In the genomic region with DNA sequence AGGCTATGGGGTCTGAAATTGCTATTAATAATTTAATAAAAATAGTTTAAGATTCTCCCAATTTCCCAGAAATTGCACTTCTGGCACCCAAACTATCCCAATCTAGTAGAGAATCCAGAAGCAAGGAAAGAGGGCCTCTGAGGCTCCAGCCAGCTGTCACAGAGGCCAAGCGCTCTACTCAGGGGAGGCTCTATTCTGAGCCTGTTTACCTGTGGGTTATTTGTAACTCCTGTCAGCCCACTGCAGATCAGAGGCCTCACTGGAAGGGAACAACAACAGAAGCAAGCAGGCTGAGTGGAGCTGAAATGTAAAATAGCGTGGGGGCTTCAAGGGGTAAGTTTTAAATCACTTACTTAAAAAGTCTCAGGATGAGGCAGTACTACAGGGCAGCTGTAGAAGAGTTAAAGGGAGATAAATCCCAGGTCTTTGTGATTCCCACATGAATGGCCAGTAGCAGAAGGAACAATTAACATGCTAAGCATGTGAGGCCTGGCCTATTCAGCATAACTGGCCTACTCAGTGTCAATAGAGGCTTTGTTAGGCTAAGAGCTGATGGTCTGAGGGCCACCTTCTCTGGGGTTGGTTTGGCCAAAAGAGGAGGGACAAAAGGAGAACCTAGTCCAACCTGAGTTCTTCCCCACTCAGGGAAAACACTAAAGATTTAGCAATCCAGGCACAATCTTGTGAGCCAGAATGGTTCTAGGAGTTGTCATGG, we compare ENCODE assay signal across 17 cellular contexts. TPM values are rescaled to one million over a fixed set of nuclear protein-coding genes. Genes with fewer than 3 reads are reported as not detected.
DNase-seq lines count a peak whose midpoint lies in the region; ATAC-seq and TF ChIP-seq lines count a peak whose summit lies in the region.
"Had no signal": no experiment of that assay in that cellular context is flagged by ENCODE, and none has a peak within 500 bp of the region (broad histone marks: within the 10 kb centered on the region; RNA-seq: fewer than 3 reads in every experiment).

No MANE protein-coding gene starts in this region.

- no peak overlapping the region for H3K4me3 ChIP-seq in CD4-positive, CD25-positive, alpha-beta regulatory T cell (ENCODE audit: low read depth, low read length)
- H3K4me3 ChIP-seq: esophagus muscularis mucosa, SJSA1, transverse colon had no signal

- H3K36me3 ChIP-seq in CD4-positive, CD25-positive, alpha-beta regulatory T cell (ENCODE audit: control insufficient read depth, insufficient read depth, low read length), result peaks cover 86% of the 10 kb centered on the region

- no peak for ATAC-seq in CD4-positive, CD25-positive, alpha-beta regulatory T cell (ENCODE audit: low read depth in 2 of 2)
- ATAC-seq in SK-N-SH treated with all-trans-retinoic acid at 6 μM for 48 hours, result no peak
- ATAC-seq: HepG2 had no signal

- no peak for DNase-seq in CD4-positive, CD25-positive, alpha-beta regulatory T cell
- DNase-seq in foreskin melanocyte (peak; percentile 75), neural crest cell (ENCODE audit: low read depth, low spot score) (no peak), amniotic stem cell (lab: John Stamatoyannopoulos, UW) (no peak), germinal center (ENCODE audit: low spot score) (no peak)
- DNase-seq in activated T-cell treated with anti-CD3 and anti-CD28 coated beads, Interleukin-2, amount 50 U/mL, for 48 hours, result no peak
- DNase-seq: activated CD8-positive, alpha-beta memory T cell treated with anti-CD3 and anti-CD28 coated beads for 24 hours; NCI-H1092 treated with DMSO at 0.1 percent for 48 hours; NCI-H226; stimulated activated CD4-positive, alpha-beta T cell treated with anti-CD3 and anti-CD28 coated beads, Interleukin-15, amount 100 ng/mL, for 24 hours; transverse colon had no signal

- no peaks in the 10 kb centered on the region for H3K27me3 Mint-ChIP-seq in CD4-positive, CD25-positive, alpha-beta regulatory T cell
- H3K27me3 Mint-ChIP-seq in IgD-negative memory B cell (no peaks in the 10 kb centered on the region), neural crest cell (ENCODE audit: low read depth) (peaks cover 3% of the 10 kb centered on the region)
- H3K27me3 Mint-ChIP-seq: memory B cell had no signal

- no peaks in the 10 kb centered on the region for H3K9me3 Mint-ChIP-seq in CD4-positive, CD25-positive, alpha-beta regulatory T cell
- H3K9me3 Mint-ChIP-seq in IgD-negative memory B cell (no peaks in the 10 kb centered on the region), neural crest cell (no peaks in the 10 kb centered on the region)
- H3K9me3 Mint-ChIP-seq: memory B cell had no signal

- H3K4me1 ChIP-seq in CD4-positive, CD25-positive, alpha-beta regulatory T cell (ENCODE audit: control insufficient read depth, insufficient read depth, low read length, poor library complexity, severe bottlenecking), result no peaks in the 10 kb centered on the region
- H3K4me1 ChIP-seq: SJSA1, transverse colon had no signal

- peaks cover 0 to 5% (median 2%) of the 10 kb centered on the region in 4 donors for H3K4me1 Mint-ChIP-seq in CD4-positive, CD25-positive, alpha-beta regulatory T cell
- H3K4me1 Mint-ChIP-seq in IgD-negative memory B cell (no peaks in the 10 kb centered on the region), neural crest cell (peaks cover 20% of the 10 kb centered on the region)
- H3K4me1 Mint-ChIP-seq: memory B cell had no signal

- H3K9me3 ChIP-seq in CD4-positive, CD25-positive, alpha-beta regulatory T cell (ENCODE audit: control insufficient read depth in 2 of 2, low read length in 2 of 2), result no peaks in the 10 kb centered on the region
- H3K9me3 ChIP-seq: esophagus muscularis mucosa, SJSA1, transverse colon had no signal

- TF ChIP-seq CTCF in neural crest cell (conservative IDR thresholded peaks at IDR 0.05), result no peak

- peaks cover 38% of the 10 kb centered on the region for H3K36me3 Mint-ChIP-seq in CD4-positive, CD25-positive, alpha-beta regulatory T cell
- H3K36me3 Mint-ChIP-seq in IgD-negative memory B cell, result no peaks in the 10 kb centered on the region
- peaks cover 25% of the 10 kb centered on the region for H3K36me3 Mint-ChIP-seq in neural crest cell (ENCODE audit: low read depth)

- H3K27me3 ChIP-seq in CD4-positive, CD25-positive, alpha-beta regulatory T cell (ENCODE audit: control insufficient read depth, insufficient read depth, low read length), result no peaks in the 10 kb centered on the region
- H3K27me3 ChIP-seq: esophagus muscularis mucosa, SJSA1, transverse colon had no signal

- H3K4me3 Mint-ChIP-seq in CD4-positive, CD25-positive, alpha-beta regulatory T cell, result no peak overlapping the region
- H3K4me3 Mint-ChIP-seq in IgD-negative memory B cell, result no peak overlapping the region
- peak overlapping the region; percentile 70 for H3K4me3 Mint-ChIP-seq in neural crest cell
- H3K4me3 Mint-ChIP-seq: memory B cell had no signal

- H3K27ac ChIP-seq in CD4-positive, CD25-positive, alpha-beta regulatory T cell (ENCODE audit: insufficient read depth, low read length, poor library complexity, severe bottlenecking), result no peak overlapping the region
- H3K27ac ChIP-seq: esophagus muscularis mucosa, SJSA1, transverse colon had no signal

- peak overlapping the region in 2 of 3 donors; percentile 68 to 83 for H3K27ac Mint-ChIP-seq in CD4-positive, CD25-positive, alpha-beta regulatory T cell
- H3K27ac Mint-ChIP-seq in IgD-negative memory B cell (peak overlapping the region in 2 of 3 donors; percentile 14 to 81), neural crest cell (ENCODE audit: unreplicated experiment) (peak overlapping the region; percentile 85)

TF ChIP-seq in SK-N-SH treated with all-trans-retinoic acid at 6 μM for 48 hours, 23 proteins besides CTCF, POLR2A, EP300 and RAD21 (continues in another document):
- no peak for TF ChIP-seq TOX (CRISPR knock-in tag; IDR thresholded peaks at IDR 0.05; ENCODE audit: borderline replicate concordance)
- TF ChIP-seq, protein P1, sequence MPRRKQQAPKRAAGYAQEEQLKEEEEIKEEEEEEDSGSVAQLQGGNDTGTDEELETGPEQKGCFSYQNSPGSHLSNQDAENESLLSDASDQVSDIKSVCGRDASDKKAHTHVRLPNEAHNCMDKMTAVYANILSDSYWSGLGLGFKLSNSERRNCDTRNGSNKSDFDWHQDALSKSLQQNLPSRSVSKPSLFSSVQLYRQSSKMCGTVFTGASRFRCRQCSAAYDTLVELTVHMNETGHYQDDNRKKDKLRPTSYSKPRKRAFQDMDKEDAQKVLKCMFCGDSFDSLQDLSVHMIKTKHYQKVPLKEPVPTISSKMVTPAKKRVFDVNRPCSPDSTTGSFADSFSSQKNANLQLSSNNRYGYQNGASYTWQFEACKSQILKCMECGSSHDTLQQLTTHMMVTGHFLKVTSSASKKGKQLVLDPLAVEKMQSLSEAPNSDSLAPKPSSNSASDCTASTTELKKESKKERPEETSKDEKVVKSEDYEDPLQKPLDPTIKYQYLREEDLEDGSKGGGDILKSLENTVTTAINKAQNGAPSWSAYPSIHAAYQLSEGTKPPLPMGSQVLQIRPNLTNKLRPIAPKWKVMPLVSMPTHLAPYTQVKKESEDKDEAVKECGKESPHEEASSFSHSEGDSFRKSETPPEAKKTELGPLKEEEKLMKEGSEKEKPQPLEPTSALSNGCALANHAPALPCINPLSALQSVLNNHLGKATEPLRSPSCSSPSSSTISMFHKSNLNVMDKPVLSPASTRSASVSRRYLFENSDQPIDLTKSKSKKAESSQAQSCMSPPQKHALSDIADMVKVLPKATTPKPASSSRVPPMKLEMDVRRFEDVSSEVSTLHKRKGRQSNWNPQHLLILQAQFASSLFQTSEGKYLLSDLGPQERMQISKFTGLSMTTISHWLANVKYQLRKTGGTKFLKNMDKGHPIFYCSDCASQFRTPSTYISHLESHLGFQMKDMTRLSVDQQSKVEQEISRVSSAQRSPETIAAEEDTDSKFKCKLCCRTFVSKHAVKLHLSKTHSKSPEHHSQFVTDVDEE (CRISPR knock-in tag; IDR thresholded peaks at IDR 0.05), result no peak
- TF ChIP-seq ZFP30 (CRISPR knock-in tag; IDR thresholded peaks at IDR 0.05), result no peak
- no peak for TF ChIP-seq ZNF70 (CRISPR knock-in tag; IDR thresholded peaks at IDR 0.05)
- TF ChIP-seq, protein P2, sequence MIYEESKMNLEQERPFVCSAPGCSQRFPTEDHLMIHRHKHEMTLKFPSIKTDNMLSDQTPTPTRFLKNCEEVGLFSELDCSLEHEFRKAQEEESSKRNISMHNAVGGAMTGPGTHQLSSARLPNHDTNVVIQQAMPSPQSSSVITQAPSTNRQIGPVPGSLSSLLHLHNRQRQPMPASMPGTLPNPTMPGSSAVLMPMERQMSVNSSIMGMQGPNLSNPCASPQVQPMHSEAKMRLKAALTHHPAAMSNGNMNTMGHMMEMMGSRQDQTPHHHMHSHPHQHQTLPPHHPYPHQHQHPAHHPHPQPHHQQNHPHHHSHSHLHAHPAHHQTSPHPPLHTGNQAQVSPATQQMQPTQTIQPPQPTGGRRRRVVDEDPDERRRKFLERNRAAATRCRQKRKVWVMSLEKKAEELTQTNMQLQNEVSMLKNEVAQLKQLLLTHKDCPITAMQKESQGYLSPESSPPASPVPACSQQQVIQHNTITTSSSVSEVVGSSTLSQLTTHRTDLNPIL (CRISPR knock-in tag; IDR thresholded peaks at IDR 0.05; ENCODE audit: low read depth), result no peak
- no peak for TF ChIP-seq OSR1 (CRISPR knock-in tag; IDR thresholded peaks at IDR 0.05)
- no peak for TF ChIP-seq SNAI2 (CRISPR knock-in tag; IDR thresholded peaks at IDR 0.05)
- no peak for TF ChIP-seq PPARA (CRISPR knock-in tag; IDR thresholded peaks at IDR 0.05; ENCODE audit: borderline replicate concordance)
- no peak for TF ChIP-seq GLIS3 (CRISPR knock-in tag; IDR thresholded peaks at IDR 0.05)
- TF ChIP-seq ZFP3 (CRISPR knock-in tag; IDR thresholded peaks at IDR 0.05), result no peak

RNA-seq across cellular contexts. Expression of a gene that starts 12.8 kb away (rescaled TPM):
- 31.9 TPM for total RNA-seq in CD4-positive, CD25-positive, alpha-beta regulatory T cell
- 1 to 10 TPM in 3 of 4 donors, under 1 TPM in 1; 0.46 to 1.9 (median 1.4) TPM for polyA plus RNA-seq in CD4-positive, CD25-positive, alpha-beta regulatory T cell
- polyA plus RNA-seq in IgD-negative memory B cell, result 3.0 TPM
- 34.9 and 39.9 TPM in 2 replicates for total RNA-seq in neural crest cell

RNA-seq across cellular contexts. Expression of a gene that starts 32.3 kb away (rescaled TPM):
- total RNA-seq in CD4-positive, CD25-positive, alpha-beta regulatory T cell, result 73.5 TPM
- polyA plus RNA-seq in CD4-positive, CD25-positive, alpha-beta regulatory T cell, result 10 to 100 TPM; 48.4 to 57.4 (median 53.3) TPM
- 67.9 TPM for polyA plus RNA-seq in IgD-negative memory B cell
- 46.3 and 52.0 TPM in 2 replicates for total RNA-seq in neural crest cell

RNA-seq across cellular contexts. Expression of a gene that starts 40.4 kb away (rescaled TPM):
- 91.6 TPM for total RNA-seq in CD4-positive, CD25-positive, alpha-beta regulatory T cell
- 100 to 1,000 TPM; 242 to 392 (median 297) TPM for polyA plus RNA-seq in CD4-positive, CD25-positive, alpha-beta regulatory T cell
- polyA plus RNA-seq in IgD-negative memory B cell, result 252 TPM
- 209 and 214 TPM in 2 replicates for total RNA-seq in neural crest cell

RNA-seq across cellular contexts. Expression of a gene that starts 52.1 kb away (rescaled TPM):
- total RNA-seq in CD4-positive, CD25-positive, alpha-beta regulatory T cell, result 105 TPM
- polyA plus RNA-seq in CD4-positive, CD25-positive, alpha-beta regulatory T cell, result 10 to 100 TPM; 28.8 to 35.9 (median 35.2) TPM
- polyA plus RNA-seq in IgD-negative memory B cell, result 106 TPM
- total RNA-seq in neural crest cell, result 71.3 and 73.5 TPM in 2 replicates
